In genomic region chr6:37373822-37374514, GRCh38 we compare ENCODE assay signal across 26 cellular contexts. TPM values are rescaled to one million over a fixed set of nuclear protein-coding genes. Genes with fewer than 3 reads are reported as not detected.
DNase-seq lines count a peak whose midpoint lies in the region; TF ChIP-seq lines count a peak whose summit lies in the region.
"Had no signal": no experiment of that assay in that cellular context is flagged by ENCODE, and none has a peak within 500 bp of the region (broad histone marks: within the 10 kb centered on the region; RNA-seq: fewer than 3 reads in every experiment).

No MANE protein-coding gene starts in this region.

- DNase-seq in DMS 273 (lab: John Stamatoyannopoulos, UW; ENCODE audit: unreplicated experiment) (peak; percentile 30), DMS 273 treated with DMSO at 0.1 percent for 48 hours (lab: John Stamatoyannopoulos, UW) (no peak), RPMI7951 (ENCODE audit: low read depth) (peak; percentile 21), dermis blood vessel endothelial cell (peak; percentile 21), renal cortical epithelial cell (ENCODE audit: low read depth) (peak; percentile 21), OCI-LY7 (ENCODE audit: low spot score) (no peak), NCI-H510A (lab: John Stamatoyannopoulos, UW) (no peak)
- DNase-seq in NK-92 treated with Interleukin-12 subunit alpha and Interleukin-12 subunit beta, amount 100 ng/mL, for 24 hours (lab: John Stamatoyannopoulos, UW), result no peak
- DNase-seq: activated CD4-positive, CD25-positive, alpha-beta regulatory T cell; activated CD8-positive, alpha-beta memory T cell treated with anti-CD3 and anti-CD28 coated beads for 24 hours; activated T-cell treated with anti-CD3 and anti-CD28 coated beads, Interleukin-2, amount 50 U/mL, for 48 hours; brain microvascular endothelial cell; Calu3; GDM1; glutamatergic neuron; MM.1S; NCI-H1694 treated with DMSO at 0.1 percent for 48 hours; NCI-H526; PC-9; posterior cingulate gyrus; stimulated activated CD4-positive, alpha-beta T cell treated with anti-CD3 and anti-CD28 coated beads, Interleukin-2, amount 100 ng/mL, for 24 hours; stimulated activated naive CD8-positive, alpha-beta T cell treated with anti-CD3 and anti-CD28 coated beads, Interleukin-15, Interleukin-2, amounts not matched to agents 100 U/mL and 50 U/mL, for 24 hours; trophoblast cell had no signal

- no peaks in the 10 kb centered on the region for H4K20me1 ChIP-seq in OCI-LY7 (ENCODE audit: insufficient read depth, low read length)

- H3K4me2 ChIP-seq in OCI-LY7 (ENCODE audit: low read length), result no peak overlapping the region
- H3K4me2 ChIP-seq: BLaER1, GM23338, PC-9 had no signal

- H3K9me3 ChIP-seq in OCI-LY7 (ENCODE audit: low read length), result no peaks in the 10 kb centered on the region
- H3K9me3 ChIP-seq: BLaER1 had no signal

- peaks cover 21% of the 10 kb centered on the region for H3K4me1 ChIP-seq in OCI-LY7 (ENCODE audit: insufficient read depth, low read length, poor library complexity, severe bottlenecking)
- H3K4me1 ChIP-seq: BLaER1 had no signal

- no TSS peak for BruUV-seq in OCI-LY7 (replicated peaks; lab: Mats Ljungman, UMichigan)

- no peaks in the 10 kb centered on the region for H3K79me2 ChIP-seq in OCI-LY7 (ENCODE audit: insufficient read depth, low read depth, low read length)

- H3K4me3 ChIP-seq in OCI-LY7 (ENCODE audit: low read depth, low read length, poor library complexity, severe bottlenecking), result no peak overlapping the region
- H3K4me3 ChIP-seq: BLaER1, GM23338, PC-9 had no signal

- POLR2A ChIA-PET in OCI-LY7 (lab: Charles Lee), result interaction anchor here (0.5 to 1.0 kb wide), 5 partner anchors 12 to 621 kb away, joined by 3 read pairs; no protein-coding TSS in a partner anchor

- CTCF ChIA-PET in OCI-LY7 (lab: Charles Lee; ENCODE audit: unreplicated experiment), result no interaction called here

- no peak overlapping the region for H3K27ac ChIP-seq in OCI-LY7 (ENCODE audit: low read depth, low read length, poor library complexity, severe bottlenecking)
- H3K27ac ChIP-seq: 22Rv1, BLaER1, brain microvascular endothelial cell, PC-9 had no signal

- intact Hi-C loops in OCI-LY7 (cut with micrococcal nuclease; ENCODE audit: unreplicated experiment), result no loop called here

- H3K36me3 ChIP-seq in OCI-LY7 (ENCODE audit: insufficient read depth, low read length), result peaks cover 72% of the 10 kb centered on the region

- H3K9me2 ChIP-seq in OCI-LY7 (ENCODE audit: insufficient read depth, low read length), result no peaks in the 10 kb centered on the region

- no peak overlapping the region for H2AFZ ChIP-seq in OCI-LY7 (ENCODE audit: low read length)
- H2AFZ ChIP-seq: GM23338, PC-9 had no signal

- no peak for TF ChIP-seq CTCF in OCI-LY7 (conservative IDR thresholded peaks at IDR 0.05; ENCODE audit: low read length)

RNA-seq across cellular contexts. Expression of gene RNF8, which starts 20.2 kb away (rescaled TPM):
- 18.0 and 25.5 TPM in 2 replicates for total RNA-seq in RPMI7951 (2014; rRNA removed; shearing (Covaris generic))
- total RNA-seq in dermis blood vessel endothelial cell (30.8 and 48.1 TPM in 2 replicates), renal cortical epithelial cell (24.5 and 31.3 TPM in 2 replicates), OCI-LY7 (2022) (18.2 and 19.7 TPM in 2 replicates)
- total RNA-seq in OCI-LY7 (2014; rRNA removed; shearing (Covaris generic)), result 21.2 and 21.8 TPM in 2 replicates

RNA-seq across cellular contexts. Expression of gene CMTR1, which starts 59.1 kb away (rescaled TPM):
- 26.4 and 27.4 TPM in 2 replicates for total RNA-seq in RPMI7951 (2014; rRNA removed; shearing (Covaris generic))
- total RNA-seq in dermis blood vessel endothelial cell, result 41.0 and 47.6 TPM in 2 replicates
- 33.2 and 41.7 TPM in 2 replicates for total RNA-seq in renal cortical epithelial cell
- total RNA-seq in OCI-LY7 (2014; rRNA removed; shearing (Covaris generic)), result 32.3 and 36.0 TPM in 2 replicates
- 41.2 and 42.8 TPM in 2 replicates for total RNA-seq in OCI-LY7 (2022)

Comparison
In these comparisons a context has a peak if more than half of its experiments do, and no peak if none do; other contexts are left out.
1. DNase-seq: peak in DMS 273 (single experiment), RPMI7951 (single experiment), dermis blood vessel endothelial cell (single experiment) and renal cortical epithelial cell (single experiment); none in DMS 273 treated with DMSO at 0.1 percent for 48 hours (single experiment), OCI-LY7 (single experiment), NCI-H510A (single experiment) and NK-92 treated with Interleukin-12 subunit alpha and Interleukin-12 subunit beta, amount 100 ng/mL, for 24 hours (single experiment).